Comparison of ENCODE assay signal across 8 cellular contexts in the genomic region with DNA sequence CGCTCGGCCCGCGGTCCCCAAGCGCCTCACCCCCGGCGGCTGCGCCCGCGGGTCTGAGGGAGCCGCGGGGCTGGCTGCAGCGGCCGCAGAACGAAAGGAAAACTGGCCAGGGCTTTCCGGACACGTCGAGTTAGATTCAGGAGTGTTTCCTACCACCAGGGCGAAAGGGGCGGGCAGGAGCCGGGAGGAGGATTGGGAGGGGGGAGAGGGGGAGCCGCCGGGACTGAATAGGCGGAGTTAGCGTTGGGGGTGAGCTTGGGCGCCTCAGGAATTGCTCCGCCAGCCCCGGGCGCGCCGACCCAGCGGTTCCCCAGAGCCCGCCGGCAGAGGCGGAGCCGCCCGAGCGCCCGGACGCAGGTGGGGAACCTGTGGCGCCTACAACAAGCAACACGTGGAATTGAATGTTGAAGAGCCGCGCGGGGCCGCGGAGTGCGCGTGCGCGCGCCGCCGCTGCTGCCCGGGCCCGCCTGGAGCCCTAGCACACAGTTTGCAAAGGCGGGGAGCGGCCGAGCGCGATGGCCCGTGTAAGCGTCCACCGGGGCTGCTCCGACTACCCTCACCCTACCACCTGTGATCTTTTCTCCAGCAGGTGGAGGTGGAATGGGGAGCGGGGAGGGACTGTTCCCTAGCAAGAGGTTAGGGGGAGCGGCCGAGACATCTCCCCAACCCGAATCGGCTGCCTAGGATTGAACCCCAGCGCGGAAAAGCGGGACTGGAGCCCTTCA. TPM values are rescaled to one million over a fixed set of nuclear protein-coding genes. Genes with fewer than 3 reads are reported as not detected.
DNase-seq lines count a peak whose midpoint lies in the region; ATAC-seq and TF ChIP-seq lines count a peak whose summit lies in the region.

TSS of gene CADPS2 (minus strand) at position 104 of the 725 bp plus-strand sequence. CDS start 123 bp downstream, outside the sequence.

- H3K79me2 ChIP-seq in fibroblast of lung (ENCODE audit: control insufficient read depth, insufficient read depth, low read length) = no peaks in the 10 kb centered on the region

- H3K27ac Mint-ChIP-seq in WTC11 = no peak within 1 kb of the TSS

- TF ChIP-seq CTCF in WTC11 (IDR thresholded peaks at IDR 0.05) = no peak
- peak; percentile 9 to 37 for TF ChIP-seq CTCF in fibroblast of lung (conservative IDR thresholded peaks at IDR 0.05 in 1 of 2, IDR thresholded peaks at IDR 0.05 in 1 of 2; ENCODE audit: low read depth in 1 of 2, low read length in 2 of 2)
- TF ChIP-seq CTCF in upper lobe of left lung (IDR thresholded peaks at IDR 0.05) = peak; percentile 25 to 63 (median 46)

- POLR2A ChIA-PET in WTC11 (lab: Charles Lee) = interaction anchor here (0.5 to 1.4 kb wide), 4 partner anchors 12 to 274 kb away, joined by 3 to 4 read pairs (median 4); no protein-coding TSS in a partner anchor

- peaks cover 37% of the 10 kb centered on the region for H3K27me3 Mint-ChIP-seq in WTC11 (ENCODE audit: low read depth)

- H3K9ac ChIP-seq in fibroblast of lung (ENCODE audit: insufficient read depth, low read length) (peak within 1 kb of the TSS; percentile 85), mucosa of rectum (ENCODE audit: low read depth in 1 of 2, low read length in 2 of 2) (peak within 1 kb of the TSS; percentile 71 to 89)

- H3K4me3 ChIP-seq in fibroblast of lung (replicated peaks in 1 of 4; ENCODE audit: control extremely low read depth in 1 of 4, insufficient read depth in 1 of 4, low read depth in 3 of 4, low read length in 4 of 4) (peak within 1 kb of the TSS; percentile 81 to 96 (median 88)), mucosa of rectum (ENCODE audit: low read length in 2 of 2) (peak within 1 kb of the TSS; percentile 79 to 86), upper lobe of left lung (peak within 1 kb of the TSS; percentile 61 to 91 (median 79))

- ATAC-seq in HG02840 (IDR thresholded peaks at IDR 0.05; ENCODE audit: low FRiP score, unreplicated experiment) (peak; percentile 55), WTC11 (peak; percentile 79), upper lobe of left lung (ENCODE audit: low FRiP score in 2 of 2) (peak; percentile 95 to 96)

- no peaks in the 10 kb centered on the region for H4K20me1 ChIP-seq in fibroblast of lung (ENCODE audit: control insufficient read depth, extremely low read depth, insufficient read depth, low read length)

- TF ChIP-seq EP300 in upper lobe of left lung (IDR thresholded peaks at IDR 0.05) = no peak

- peaks cover 39% of the 10 kb centered on the region for H3K4me1 Mint-ChIP-seq in WTC11

- peak in 3 of 4 donors; percentile 54 to 87 (median 81) for TF ChIP-seq POLR2A in upper lobe of left lung (IDR thresholded peaks at IDR 0.05)

- 1% methylated on average over 45 to 48 of the region's 73 CpGs for WGBS in upper lobe of left lung, 2 donors

- H3K36me3 Mint-ChIP-seq in WTC11 = no peaks in the 10 kb centered on the region

- no peaks in the 10 kb centered on the region for H3K36me3 ChIP-seq in fibroblast of lung (ENCODE audit: control insufficient read depth, insufficient read depth, low read length)
- H3K36me3 ChIP-seq in mucosa of rectum (ENCODE audit: control insufficient read depth in 2 of 2, insufficient read depth in 2 of 2, low read length in 2 of 2) = no peaks in the 10 kb centered on the region
- no peaks in the 10 kb centered on the region for H3K36me3 ChIP-seq in upper lobe of left lung

- H3K9me3 ChIP-seq in fibroblast of lung (ENCODE audit: control insufficient read depth, insufficient read depth, low read depth, low read length) (no peaks in the 10 kb centered on the region), mucosa of rectum (ENCODE audit: control insufficient read depth in 2 of 2, low read length in 2 of 2) (no peaks in the 10 kb centered on the region), upper lobe of left lung (no peaks in the 10 kb centered on the region)

- H3K27me3 ChIP-seq in fibroblast of lung (ENCODE audit: control insufficient read depth, insufficient read depth, low read length) (no peaks in the 10 kb centered on the region), mucosa of rectum (ENCODE audit: control insufficient read depth in 2 of 2, insufficient read depth in 2 of 2, low read length in 2 of 2) (no peaks in the 10 kb centered on the region), upper lobe of left lung (peaks cover 0 to 8% (median 0%) of the 10 kb centered on the region in 4 donors)

- DNase-seq in stimulated activated CD4-positive, alpha-beta T cell treated with anti-CD3 and anti-CD28 coated beads, Interleukin-1b, Interleukin-23, amount 100 ng/mL, for 48 hours = peak; percentile 11
- no peak for DNase-seq in stimulated activated CD4-positive, alpha-beta T cell treated with anti-CD3 and anti-CD28 coated beads, Interleukin-4, amount 100 ng/mL, for 1 hour
- DNase-seq in NCI-H1694 (lab: John Stamatoyannopoulos, UW) (peak; percentile 28), WTC11 (ENCODE audit: low spot score) (peak; percentile 85), fibroblast of lung (ENCODE audit: low read depth in 2 of 2) (peak; percentile 86 to 90), upper lobe of left lung (peak; percentile 91 to 96)

- peaks cover 5% of the 10 kb centered on the region for H3K4me1 ChIP-seq in fibroblast of lung (ENCODE audit: control insufficient read depth, extremely low read depth, insufficient read depth, low read length)
- peaks cover 6 to 11% of the 10 kb centered on the region in 2 donors for H3K4me1 ChIP-seq in mucosa of rectum (ENCODE audit: control insufficient read depth in 2 of 2, insufficient read depth in 2 of 2, low read length in 2 of 2)
- H3K4me1 ChIP-seq in upper lobe of left lung = peaks cover 18 to 25% (median 19%) of the 10 kb centered on the region in 4 donors

- peak within 1 kb of the TSS; percentile 85 for H3K27ac ChIP-seq in fibroblast of lung (ENCODE audit: insufficient read depth, low read length)
- peak within 1 kb of the TSS; percentile 85 to 87 for H3K27ac ChIP-seq in mucosa of rectum (ENCODE audit: low read depth in 2 of 2, low read length in 2 of 2)
- peak within 1 kb of the TSS; percentile 92 to 98 (median 95) for H3K27ac ChIP-seq in upper lobe of left lung

- peak within 1 kb of the TSS; percentile 91 for H3K4me2 ChIP-seq in fibroblast of lung (ENCODE audit: extremely low read depth, insufficient read depth, low read length)

- H3K9me3 Mint-ChIP-seq in WTC11 = no peaks in the 10 kb centered on the region

- H2AFZ ChIP-seq in fibroblast of lung (ENCODE audit: low read length) = peak within 1 kb of the TSS; percentile 99

- peak within 1 kb of the TSS; percentile 90 for H3K4me3 Mint-ChIP-seq in WTC11

- CTCF ChIA-PET in WTC11 (lab: Charles Lee) = interaction anchor here (0.6 to 2.8 kb wide), 6 partner anchors 52 to 200 kb away, joined by 3 to 41 read pairs (median 4); no protein-coding TSS in a partner anchor

TF ChIP-seq in WTC11, 78 proteins besides CTCF, POLR2A, EP300 and RAD21 (continues in another document):
- TF ChIP-seq, protein P1, sequence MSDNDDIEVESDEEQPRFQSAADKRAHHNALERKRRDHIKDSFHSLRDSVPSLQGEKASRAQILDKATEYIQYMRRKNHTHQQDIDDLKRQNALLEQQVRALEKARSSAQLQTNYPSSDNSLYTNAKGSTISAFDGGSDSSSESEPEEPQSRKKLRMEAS (CRISPR knock-in tag; IDR thresholded peaks at IDR 0.05) = peak; percentile 82; the same call in 1 of the 2 replicates
- TF ChIP-seq, protein P2, sequence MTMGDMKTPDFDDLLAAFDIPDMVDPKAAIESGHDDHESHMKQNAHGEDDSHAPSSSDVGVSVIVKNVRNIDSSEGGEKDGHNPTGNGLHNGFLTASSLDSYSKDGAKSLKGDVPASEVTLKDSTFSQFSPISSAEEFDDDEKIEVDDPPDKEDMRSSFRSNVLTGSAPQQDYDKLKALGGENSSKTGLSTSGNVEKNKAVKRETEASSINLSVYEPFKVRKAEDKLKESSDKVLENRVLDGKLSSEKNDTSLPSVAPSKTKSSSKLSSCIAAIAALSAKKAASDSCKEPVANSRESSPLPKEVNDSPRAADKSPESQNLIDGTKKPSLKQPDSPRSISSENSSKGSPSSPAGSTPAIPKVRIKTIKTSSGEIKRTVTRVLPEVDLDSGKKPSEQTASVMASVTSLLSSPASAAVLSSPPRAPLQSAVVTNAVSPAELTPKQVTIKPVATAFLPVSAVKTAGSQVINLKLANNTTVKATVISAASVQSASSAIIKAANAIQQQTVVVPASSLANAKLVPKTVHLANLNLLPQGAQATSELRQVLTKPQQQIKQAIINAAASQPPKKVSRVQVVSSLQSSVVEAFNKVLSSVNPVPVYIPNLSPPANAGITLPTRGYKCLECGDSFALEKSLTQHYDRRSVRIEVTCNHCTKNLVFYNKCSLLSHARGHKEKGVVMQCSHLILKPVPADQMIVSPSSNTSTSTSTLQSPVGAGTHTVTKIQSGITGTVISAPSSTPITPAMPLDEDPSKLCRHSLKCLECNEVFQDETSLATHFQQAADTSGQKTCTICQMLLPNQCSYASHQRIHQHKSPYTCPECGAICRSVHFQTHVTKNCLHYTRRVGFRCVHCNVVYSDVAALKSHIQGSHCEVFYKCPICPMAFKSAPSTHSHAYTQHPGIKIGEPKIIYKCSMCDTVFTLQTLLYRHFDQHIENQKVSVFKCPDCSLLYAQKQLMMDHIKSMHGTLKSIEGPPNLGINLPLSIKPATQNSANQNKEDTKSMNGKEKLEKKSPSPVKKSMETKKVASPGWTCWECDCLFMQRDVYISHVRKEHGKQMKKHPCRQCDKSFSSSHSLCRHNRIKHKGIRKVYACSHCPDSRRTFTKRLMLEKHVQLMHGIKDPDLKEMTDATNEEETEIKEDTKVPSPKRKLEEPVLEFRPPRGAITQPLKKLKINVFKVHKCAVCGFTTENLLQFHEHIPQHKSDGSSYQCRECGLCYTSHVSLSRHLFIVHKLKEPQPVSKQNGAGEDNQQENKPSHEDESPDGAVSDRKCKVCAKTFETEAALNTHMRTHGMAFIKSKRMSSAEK (CRISPR knock-in tag; IDR thresholded peaks at IDR 0.05; ENCODE audit: borderline replicate concordance) = no peak
- no peak for TF ChIP-seq TEAD4 (CRISPR knock-in tag; IDR thresholded peaks at IDR 0.05)
- TF ChIP-seq, protein P3, sequence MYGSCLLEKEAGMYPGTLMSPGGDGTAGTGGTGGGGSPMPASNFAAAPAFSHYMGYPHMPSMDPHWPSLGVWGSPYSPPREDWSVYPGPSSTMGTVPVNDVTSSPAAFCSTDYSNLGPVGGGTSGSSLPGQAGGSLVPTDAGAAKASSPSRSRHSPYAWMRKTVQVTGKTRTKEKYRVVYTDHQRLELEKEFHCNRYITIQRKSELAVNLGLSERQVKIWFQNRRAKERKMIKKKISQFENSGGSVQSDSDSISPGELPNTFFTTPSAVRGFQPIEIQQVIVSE (CRISPR knock-in tag; IDR thresholded peaks at IDR 0.05; ENCODE audit: borderline replicate concordance) = no peak
- peak; percentile 52; the same call in 1 of the 2 replicates for TF ChIP-seq ESRRA (CRISPR knock-in tag; IDR thresholded peaks at IDR 0.05; ENCODE audit: borderline replicate concordance)

RNA-seq across cellular contexts. Expression of gene CADPS2, which starts in this region (rescaled TPM):
- total RNA-seq in WTC11 (2021) (10.2 to 12.2 TPM (median 11.5 TPM) in 3 replicates), fibroblast of lung (32.2 and 40.8 TPM in 2 replicates), upper lobe of left lung (10 to 100 TPM; 33.3 to 74.7 (median 45.7) TPM)
- polyA plus RNA-seq in fibroblast of lung = 9.6 and 11.5 TPM in 2 replicates
- polyA plus RNA-seq in fibroblast of lung (2012) = 6.5 and 7.6 TPM in 2 replicates
- polyA minus RNA-seq in fibroblast of lung (ENCODE audit: low replicate concordance) = 4.4 and 4.8 TPM in 2 replicates
